1 cellular context compared by ENCODE assay signal in genomic region chr10:50579491-50580259, GRCh38.
TF ChIP-seq lines count a peak whose summit lies in the region.

No MANE protein-coding gene starts in this region.

TF ChIP-seq in K562, 482 proteins besides CTCF, POLR2A, EP300 and RAD21 (continued from another document):
- peak; percentile 25; the same call in 1 of the 2 replicates for TF ChIP-seq HMBOX1 (IDR thresholded peaks at IDR 0.05)
- no peak for TF ChIP-seq FOXO4 (CRISPR knock-in tag; IDR thresholded peaks at IDR 0.05)
- TF ChIP-seq ZKSCAN8 (CRISPR knock-in tag; IDR thresholded peaks at IDR 0.05) = 0 out of 2 replicates have a peak, but pooled peaks have one; percentile 54
- TF ChIP-seq ZBTB17 (CRISPR knock-in tag; IDR thresholded peaks at IDR 0.05) = peak; percentile 14; the same call in 1 of the 2 replicates
- TF ChIP-seq SMARCA4 (IDR thresholded peaks at IDR 0.05) = peak; percentile 92
- TF ChIP-seq FOXJ2 (tag; IDR thresholded peaks at IDR 0.05) = peak; percentile 93; the same call in 1 of the 2 replicates
- TF ChIP-seq ASH1L (IDR thresholded peaks at IDR 0.05; ENCODE audit: borderline replicate concordance, low read depth, partially characterized antibody) = no peak
- peak; percentile 60; the same call in 1 of the 2 replicates for TF ChIP-seq ZBTB9 (CRISPR knock-in tag; IDR thresholded peaks at IDR 0.05)
- peak in 1 of 2 experiments; percentile 71; a peak in 2 of 4 replicates for TF ChIP-seq ZNF639 (CRISPR knock-in tag; conservative IDR thresholded peaks at IDR 0.05 in 1 of 2, IDR thresholded peaks at IDR 0.05 in 1 of 2)
- TF ChIP-seq DDX20 (tag; IDR thresholded peaks at IDR 0.05; ENCODE audit: low read depth) = 0 out of 2 replicates have a peak, but pooled peaks have one; percentile 46
- TF ChIP-seq U2AF2 (optimal IDR thresholded peaks at IDR 0.05; ENCODE audit: low read depth, low read length) = no peak
- no peak for TF ChIP-seq NFE2 (IDR thresholded peaks at IDR 0.05; ENCODE audit: low read depth)
- peak; percentile 28 to 49 for TF ChIP-seq NCOA2 (IDR thresholded peaks at IDR 0.05; ENCODE audit: partially characterized antibody in 2 of 2)
- 0 out of 2 replicates have a peak, but pooled peaks have one; percentile 18 for TF ChIP-seq PYGO2 (tag; IDR thresholded peaks at IDR 0.05)
- no peak for TF ChIP-seq ERF (CRISPR knock-in tag; IDR thresholded peaks at IDR 0.05)
